In the genomic region with DNA sequence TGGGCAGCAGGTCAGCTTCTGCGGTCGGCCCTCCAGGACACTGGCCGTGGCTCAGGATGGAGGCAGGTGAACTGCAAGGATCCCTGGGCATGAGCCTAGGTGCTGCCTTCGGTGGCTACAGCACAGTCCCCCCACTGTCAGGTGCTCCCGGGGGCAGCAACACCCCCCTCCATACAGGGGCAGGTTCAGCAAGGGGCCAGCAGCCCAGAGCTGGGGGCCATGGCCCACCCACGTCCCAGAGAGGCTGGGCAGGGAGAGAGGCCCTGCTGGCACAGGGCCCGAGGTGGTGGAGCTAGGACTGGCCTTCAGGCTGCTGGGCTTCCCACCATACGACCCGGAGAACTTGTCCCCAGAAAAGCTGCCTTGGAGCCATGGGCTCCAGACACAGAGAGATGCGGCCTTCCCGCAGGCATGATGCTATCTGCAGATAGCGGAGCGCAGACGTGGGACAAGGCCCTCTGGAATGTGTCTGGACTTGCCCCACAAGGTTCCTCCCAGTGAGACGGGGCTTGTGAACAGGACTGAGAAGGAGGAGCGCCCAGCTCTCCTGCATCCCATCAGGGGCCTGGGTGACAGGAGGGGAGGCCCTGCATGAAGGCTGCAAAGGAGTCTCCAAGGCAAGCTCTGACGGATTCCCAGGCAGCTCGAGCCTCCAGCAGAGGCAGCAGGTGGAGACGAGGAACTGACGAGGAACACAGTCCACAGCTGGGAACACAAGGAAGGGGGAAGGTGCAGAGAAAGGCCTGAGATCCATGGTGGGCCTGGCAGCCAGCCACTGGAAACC, we compare ENCODE assay signal across 11 cellular contexts.
A peak's percentile ranks its signal among the peaks of the same experiment; 100 is the strongest.
DNase-seq lines count a peak whose midpoint lies in the region; ATAC-seq and TF ChIP-seq lines count a peak whose summit lies in the region.
"Had no signal": no experiment of that assay in that cellular context is flagged by ENCODE, and none has a peak within 500 bp of the region (broad histone marks: within the 10 kb centered on the region; RNA-seq: fewer than 3 reads in every experiment).

No MANE protein-coding gene starts in this region.

- H3K27me3 Mint-ChIP-seq in GM23338 (ENCODE audit: insufficient read depth, low read depth, poor library complexity) (peaks cover 16% of the 10 kb centered on the region), endodermal cell (ENCODE audit: insufficient read depth) (no peaks in the 10 kb centered on the region), neural progenitor cell (ENCODE audit: insufficient read depth, low read depth) (peaks cover 2% of the 10 kb centered on the region)
- H3K27me3 Mint-ChIP-seq: naive thymus-derived CD4-positive, alpha-beta T cell had no signal

- WGBS in endodermal cell (ENCODE audit: insufficient coverage in 1 of 2, insufficient read length in 1 of 2), 2 experiments: 86 to 91% methylated on average over 17 to 20 of the region's 20 CpGs
- WGBS in aorta, 2 donors: 83 to 84% methylated on average over 20 of the region's 20 CpGs
- WGBS in spleen, 5 donors: 83 to 91% (median 86%) methylated on average over 14 to 20 of the region's 20 CpGs

- intact Hi-C loops in aorta (cut with DNase I): no loop called here
- intact Hi-C loops in spleen (cut with DNase I; ENCODE audit: low total_unique reads): no loop called here

- no peaks in the 10 kb centered on the region for H3K9me2 ChIP-seq in GM23338 (ENCODE audit: insufficient read depth)

- H4K20me1 ChIP-seq in GM23338 (replicated peaks; ENCODE audit: insufficient read depth) (no peaks in the 10 kb centered on the region; the same call in 1 of the 2 replicates), neural progenitor cell (ENCODE audit: low read depth) (peaks cover 88% of the 10 kb centered on the region)

- no peak overlapping the region for H3K4me3 Mint-ChIP-seq in GM23338
- no peak overlapping the region for H3K4me3 Mint-ChIP-seq in endodermal cell
- H3K4me3 Mint-ChIP-seq in neural progenitor cell: no peak overlapping the region
- H3K4me3 Mint-ChIP-seq: naive thymus-derived CD4-positive, alpha-beta T cell had no signal

- DNase-seq in GM23338 (ENCODE audit: low spot score): no peak
- DNase-seq in NCI-H2196 treated with DMSO at 0.1 percent for 48 hours (lab: John Stamatoyannopoulos, UW; ENCODE audit: unreplicated experiment): peak; percentile 55
- no peak for DNase-seq in endodermal cell
- DNase-seq in neural progenitor cell (ENCODE audit: low spot score): no peak
- no peak for DNase-seq in aorta
- DNase-seq in spleen: no peak
- DNase-seq in activated gamma-delta T cell (lab: John Stamatoyannopoulos, UW): no peak
- DNase-seq: naive thymus-derived CD4-positive, alpha-beta T cell; NCI-H1930 had no signal

- no peak overlapping the region for H2AFZ ChIP-seq in GM23338
- no peak overlapping the region for H2AFZ ChIP-seq in neural progenitor cell (replicated peaks)

- TF ChIP-seq CTCF in GM23338 (conservative IDR thresholded peaks at IDR 0.05; ENCODE audit: low read depth in 2 of 2): no peak
- TF ChIP-seq CTCF in endodermal cell (conservative IDR thresholded peaks at IDR 0.05): no peak
- no peak for TF ChIP-seq CTCF in neural progenitor cell (IDR thresholded peaks at IDR 0.05)
- no peak for TF ChIP-seq CTCF in spleen (IDR thresholded peaks at IDR 0.05 in 8 of 11, conservative IDR thresholded peaks at IDR 0.05 in 3 of 11)

- no peak overlapping the region for H3K4me2 ChIP-seq in GM23338
- no peak overlapping the region for H3K4me2 ChIP-seq in neural progenitor cell

- H3K36me3 ChIP-seq in GM23338 (ENCODE audit: insufficient read depth) (no peaks in the 10 kb centered on the region), endodermal cell (ENCODE audit: control insufficient read depth, insufficient read depth, low read length) (no peaks in the 10 kb centered on the region), neural progenitor cell (no peaks in the 10 kb centered on the region), aorta (ENCODE audit: control insufficient read depth in 1 of 2, insufficient read depth in 2 of 2, low read length in 1 of 2) (no peaks in the 10 kb centered on the region), spleen (no peaks in the 10 kb centered on the region)
- H3K36me3 ChIP-seq: esophagus muscularis mucosa had no signal

- no peak for TF ChIP-seq POLR2A in spleen (IDR thresholded peaks at IDR 0.05)

- no peaks in the 10 kb centered on the region for H3K9me3 ChIP-seq in endodermal cell (ENCODE audit: control insufficient read depth, low read length)
- H3K9me3 ChIP-seq in neural progenitor cell (ENCODE audit: low read depth): no peaks in the 10 kb centered on the region
- H3K9me3 ChIP-seq in aorta (ENCODE audit: control insufficient read depth, low read length): no peaks in the 10 kb centered on the region
- H3K9me3 ChIP-seq in spleen: no peaks in the 10 kb centered on the region
- H3K9me3 ChIP-seq: esophagus muscularis mucosa had no signal

- no peak overlapping the region for H3K4me3 ChIP-seq in GM23338
- H3K4me3 ChIP-seq in endodermal cell (ENCODE audit: low read length): no peak overlapping the region
- no peak overlapping the region for H3K4me3 ChIP-seq in neural progenitor cell
- no peak overlapping the region for H3K4me3 ChIP-seq in aorta (ENCODE audit: low read length in 2 of 2)
- no peak overlapping the region for H3K4me3 ChIP-seq in spleen
- H3K4me3 ChIP-seq: esophagus muscularis mucosa had no signal

- no peak overlapping the region for H3K9ac ChIP-seq in endodermal cell (ENCODE audit: extremely low read depth, low read length, poor library complexity, severe bottlenecking)
- no peak overlapping the region for H3K9ac ChIP-seq in neural progenitor cell

- no peak overlapping the region for H3K27ac ChIP-seq in GM23338 (ENCODE audit: low read depth)
- H3K27ac ChIP-seq in endodermal cell (ENCODE audit: low read depth, low read length): peak overlapping the region; percentile 80
- no peak overlapping the region for H3K27ac ChIP-seq in neural progenitor cell
- H3K27ac ChIP-seq in aorta (ENCODE audit: low read depth in 1 of 2, low read length in 2 of 2): no peak overlapping the region
- H3K27ac ChIP-seq in spleen: no peak overlapping the region
- H3K27ac ChIP-seq: esophagus muscularis mucosa had no signal

- H3K79me2 ChIP-seq in GM23338 (replicated peaks; ENCODE audit: insufficient read depth): peaks cover 50% of the 10 kb centered on the region
- H3K79me2 ChIP-seq in neural progenitor cell (ENCODE audit: low read depth): peaks cover 81% of the 10 kb centered on the region

- H3F3A ChIP-seq in GM23338 (replicated peaks; ENCODE audit: low read depth): no peaks in the 10 kb centered on the region
- no peaks in the 10 kb centered on the region for H3F3A ChIP-seq in neural progenitor cell (ENCODE audit: low read depth)

- H3K9me3 Mint-ChIP-seq in GM23338 (no peaks in the 10 kb centered on the region; the same call in 2 of the 3 replicates), endodermal cell (no peaks in the 10 kb centered on the region), neural progenitor cell (no peaks in the 10 kb centered on the region)
- H3K9me3 Mint-ChIP-seq: naive thymus-derived CD4-positive, alpha-beta T cell had no signal

- H3K4me1 ChIP-seq in GM23338 (ENCODE audit: insufficient read depth) (no peaks in the 10 kb centered on the region), endodermal cell (ENCODE audit: control insufficient read depth, insufficient read depth, low read length) (no peaks in the 10 kb centered on the region), neural progenitor cell (peaks cover 24% of the 10 kb centered on the region), aorta (ENCODE audit: control insufficient read depth in 1 of 2, insufficient read depth in 2 of 2, low read length in 2 of 2) (no peaks in the 10 kb centered on the region), spleen (peaks cover 0 to 40% (median 4%) of the 10 kb centered on the region in 6 donors)
- H3K4me1 ChIP-seq: esophagus muscularis mucosa had no signal

- H3K27ac Mint-ChIP-seq in GM23338 (peak overlapping the region; percentile 88), endodermal cell (peak overlapping the region; percentile 78), neural progenitor cell (peak overlapping the region; percentile 74)
- H3K27ac Mint-ChIP-seq: naive thymus-derived CD4-positive, alpha-beta T cell had no signal

- no peaks in the 10 kb centered on the region; the same call in 2 of the 3 replicates for H3K36me3 Mint-ChIP-seq in GM23338 (ENCODE audit: low read depth)
- H3K36me3 Mint-ChIP-seq in endodermal cell (ENCODE audit: low read depth): no peaks in the 10 kb centered on the region
- peaks cover 2% of the 10 kb centered on the region for H3K36me3 Mint-ChIP-seq in neural progenitor cell
- H3K36me3 Mint-ChIP-seq: naive thymus-derived CD4-positive, alpha-beta T cell had no signal

- H3K27me3 ChIP-seq in GM23338 (ENCODE audit: insufficient read depth): no peaks in the 10 kb centered on the region
- H3K27me3 ChIP-seq in endodermal cell (ENCODE audit: control insufficient read depth, insufficient read depth, low read length, poor library complexity, severe bottlenecking): no peaks in the 10 kb centered on the region
- no peaks in the 10 kb centered on the region for H3K27me3 ChIP-seq in neural progenitor cell
- no peaks in the 10 kb centered on the region for H3K27me3 ChIP-seq in aorta (ENCODE audit: control insufficient read depth in 1 of 2, insufficient read depth in 2 of 2, low read length in 1 of 2)
- no peaks in the 10 kb centered on the region for H3K27me3 ChIP-seq in spleen (replicated peaks in 1 of 7)
- H3K27me3 ChIP-seq: esophagus muscularis mucosa had no signal

- ATAC-seq in GM23338 (no peak), aorta (ENCODE audit: low FRiP score) (no peak), GM21447 (IDR thresholded peaks at IDR 0.05; ENCODE audit: unreplicated experiment) (no peak)
- ATAC-seq: naive thymus-derived CD4-positive, alpha-beta T cell had no signal

- peaks cover 41% of the 10 kb centered on the region for H3K4me1 Mint-ChIP-seq in GM23338
- peaks cover 11% of the 10 kb centered on the region for H3K4me1 Mint-ChIP-seq in endodermal cell
- peaks cover 72% of the 10 kb centered on the region for H3K4me1 Mint-ChIP-seq in neural progenitor cell

TF ChIP-seq in GM23338, 12 proteins besides CTCF, POLR2A, EP300 and RAD21 (continues in another document):
- TF ChIP-seq EZH2 (IDR thresholded peaks at IDR 0.05; ENCODE audit: low read depth, unreplicated experiment): no peak
- no peak for TF ChIP-seq ZNF331 (CRISPR knock-in tag; IDR thresholded peaks at IDR 0.05; ENCODE audit: low read depth)
- no peak for TF ChIP-seq CREB1 (CRISPR knock-in tag; IDR thresholded peaks at IDR 0.05; ENCODE audit: low read depth)
- TF ChIP-seq STAT1 (IDR thresholded peaks at IDR 0.05; ENCODE audit: unreplicated experiment): no peak
- TF ChIP-seq EZH2phosphoT487 (IDR thresholded peaks at IDR 0.05; ENCODE audit: unreplicated experiment): no peak
- TF ChIP-seq, protein P1, sequence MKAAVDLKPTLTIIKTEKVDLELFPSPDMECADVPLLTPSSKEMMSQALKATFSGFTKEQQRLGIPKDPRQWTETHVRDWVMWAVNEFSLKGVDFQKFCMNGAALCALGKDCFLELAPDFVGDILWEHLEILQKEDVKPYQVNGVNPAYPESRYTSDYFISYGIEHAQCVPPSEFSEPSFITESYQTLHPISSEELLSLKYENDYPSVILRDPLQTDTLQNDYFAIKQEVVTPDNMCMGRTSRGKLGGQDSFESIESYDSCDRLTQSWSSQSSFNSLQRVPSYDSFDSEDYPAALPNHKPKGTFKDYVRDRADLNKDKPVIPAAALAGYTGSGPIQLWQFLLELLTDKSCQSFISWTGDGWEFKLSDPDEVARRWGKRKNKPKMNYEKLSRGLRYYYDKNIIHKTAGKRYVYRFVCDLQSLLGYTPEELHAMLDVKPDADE (IDR thresholded peaks at IDR 0.05): no peak
